ENCODE assay signal across 8 cellular contexts in genomic region chr1:39574646-39575045, GRCh38. TPM values are rescaled to one million over a fixed set of nuclear protein-coding genes. Genes with fewer than 3 reads are reported as not detected.
A peak's percentile ranks its signal among the peaks of the same experiment; 100 is the strongest.
DNase-seq lines count a peak whose midpoint lies in the region; FAIRE-seq and TF ChIP-seq lines count a peak whose summit lies in the region.

No MANE protein-coding gene starts in this region.

- intact Hi-C loops in kidney (cut with DNase I) = no loop called here

- TF ChIP-seq CTCF in astrocyte (IDR thresholded peaks at IDR 0.05; ENCODE audit: insufficient read depth, low read depth, low read length) (no peak), kidney (IDR thresholded peaks at IDR 0.05; ENCODE audit: borderline replicate concordance, extremely low read depth, insufficient read depth) (no peak)

- peaks cover 44 to 61% (median 60%) of the 10 kb centered on the region in 11 experiments for H3K36me3 ChIP-seq in BLaER1 treated with 17β-estradiol and CSF1 and Interleukin-3, amounts not matched to agents 10 nM and 100 nM
- H3K36me3 ChIP-seq in KOPT-K1 (ENCODE audit: insufficient read depth, low read length) (peaks cover 60% of the 10 kb centered on the region), astrocyte (ENCODE audit: insufficient read depth, low read length) (peaks cover 34% of the 10 kb centered on the region), kidney (ENCODE audit: control insufficient read depth in 1 of 2, insufficient read depth in 2 of 2, low read length in 2 of 2) (peaks cover 28 to 29% of the 10 kb centered on the region in 2 donors), subcutaneous abdominal adipose tissue (ENCODE audit: control insufficient read depth in 5 of 5, insufficient read depth in 5 of 5, low read length in 5 of 5) (peaks cover 19 to 34% (median 33%) of the 10 kb centered on the region in 5 donors)

- H3K9me3 ChIP-seq in BLaER1 treated with 17β-estradiol and CSF1 and Interleukin-3, amounts not matched to agents 10 nM and 100 nM (replicated peaks in 1 of 11) = no peaks in the 10 kb centered on the region
- H3K9me3 ChIP-seq in KOPT-K1 (ENCODE audit: insufficient read depth, low read length, poor library complexity, severe bottlenecking) (no peaks in the 10 kb centered on the region), astrocyte (ENCODE audit: insufficient read depth, low read depth, low read length) (no peaks in the 10 kb centered on the region), kidney (ENCODE audit: control insufficient read depth in 1 of 2, low read length in 2 of 2) (no peaks in the 10 kb centered on the region), subcutaneous abdominal adipose tissue (ENCODE audit: control insufficient read depth in 5 of 5, low read length in 5 of 5) (no peaks in the 10 kb centered on the region)

- H3K4me2 ChIP-seq in BLaER1 treated with 17β-estradiol and CSF1 and Interleukin-3, amounts not matched to agents 10 nM and 100 nM = peak overlapping the region; percentile 87 to 99 (median 95)
- H3K4me2 ChIP-seq in astrocyte (ENCODE audit: low read length) = peak overlapping the region; percentile 97

- H3K4me3 Mint-ChIP-seq in astrocyte (ENCODE audit: unreplicated experiment) = peak overlapping the region; percentile 95

- peak overlapping the region; percentile 35 for H3K27ac Mint-ChIP-seq in astrocyte (ENCODE audit: unreplicated experiment)

- H3K27ac ChIP-seq in BLaER1 treated with 17β-estradiol and CSF1 and Interleukin-3, amounts not matched to agents 10 nM and 100 nM = peak overlapping the region in 9 of 11 experiments; percentile 88 to 96 (median 94); a peak in 13 of 22 replicates
- peak overlapping the region; percentile 82 for H3K27ac ChIP-seq in KOPT-K1 (ENCODE audit: low read depth, low read length, poor library complexity, severe bottlenecking)
- no peak overlapping the region for H3K27ac ChIP-seq in astrocyte (ENCODE audit: low read depth, low read length)
- H3K27ac ChIP-seq in kidney (ENCODE audit: low read depth in 2 of 2, low read length in 2 of 2) = no peak overlapping the region
- peak overlapping the region; percentile 77 for H3K27ac ChIP-seq in subcutaneous abdominal adipose tissue (ENCODE audit: low read depth, low read length)

- H3K4me3 ChIP-seq in BLaER1 treated with 17β-estradiol and CSF1 and Interleukin-3, amounts not matched to agents 10 nM and 100 nM = peak overlapping the region; percentile 90 to 100 (median 98)
- peak overlapping the region; percentile 72 for H3K4me3 ChIP-seq in astrocyte (ENCODE audit: insufficient read depth, low read depth, low read length)
- H3K4me3 ChIP-seq in kidney (ENCODE audit: low read length in 2 of 2) = peak overlapping the region; percentile 86 to 90
- peak overlapping the region; percentile 75 to 88 (median 82) for H3K4me3 ChIP-seq in subcutaneous abdominal adipose tissue (ENCODE audit: low read depth in 1 of 5, low read length in 5 of 5)

- H2AFZ ChIP-seq in astrocyte (ENCODE audit: low read depth, low read length) = no peak overlapping the region

- H3K4me1 ChIP-seq in BLaER1 treated with 17β-estradiol and CSF1 and Interleukin-3, amounts not matched to agents 10 nM and 100 nM = peaks cover 22 to 32% (median 28%) of the 10 kb centered on the region in 10 experiments
- H3K4me1 ChIP-seq in astrocyte (ENCODE audit: insufficient read depth, low read length) (peaks cover 26% of the 10 kb centered on the region), kidney (ENCODE audit: control insufficient read depth in 1 of 2, insufficient read depth in 1 of 2, low read depth in 1 of 2, low read length in 2 of 2) (peaks cover 20 to 22% of the 10 kb centered on the region in 2 donors), subcutaneous abdominal adipose tissue (ENCODE audit: control insufficient read depth in 5 of 5, insufficient read depth in 5 of 5, low read length in 5 of 5) (peaks cover 10 to 40% (median 33%) of the 10 kb centered on the region in 5 donors)

- DNase-seq in astrocyte (ENCODE audit: low read depth) (no peak), kidney (no peak), NOMO-1 treated with dmso at 0.1 percent for 144 hours (lab: John Stamatoyannopoulos, UW; ENCODE audit: unreplicated experiment) (no peak), GF-D8 (lab: John Stamatoyannopoulos, UW) (no peak), SHP77 (lab: John Stamatoyannopoulos, UW) (no peak)

- H3K36me3 Mint-ChIP-seq in astrocyte (ENCODE audit: low read depth, unreplicated experiment) = peaks cover 22% of the 10 kb centered on the region

- peaks cover 70% of the 10 kb centered on the region for H3K79me2 ChIP-seq in astrocyte (ENCODE audit: insufficient read depth, low read length)

- no peak for FAIRE-seq in astrocyte (lab: Jason Lieb, UNC)
- FAIRE-seq in kidney (lab: Jason Lieb, UNC) = no peak

- peaks cover 28% of the 10 kb centered on the region for H3K4me1 Mint-ChIP-seq in astrocyte (ENCODE audit: low read depth, unreplicated experiment)

- H3K27me3 ChIP-seq in BLaER1 treated with 17β-estradiol and CSF1 and Interleukin-3, amounts not matched to agents 10 nM and 100 nM = no peaks in the 10 kb centered on the region
- H3K27me3 ChIP-seq in astrocyte (ENCODE audit: insufficient read depth, low read length) = no peaks in the 10 kb centered on the region
- H3K27me3 ChIP-seq in subcutaneous abdominal adipose tissue (ENCODE audit: control insufficient read depth in 5 of 5, insufficient read depth in 4 of 5, low read length in 5 of 5) = no peaks in the 10 kb centered on the region

- peaks cover 60 to 69% (median 65%) of the 10 kb centered on the region in 11 experiments for H4K20me1 ChIP-seq in BLaER1 treated with 17β-estradiol and CSF1 and Interleukin-3, amounts not matched to agents 10 nM and 100 nM
- H4K20me1 ChIP-seq in astrocyte (ENCODE audit: insufficient read depth, low read length) = peaks cover 61% of the 10 kb centered on the region

- peak overlapping the region; percentile 92 to 98 (median 97) for H3K9ac ChIP-seq in BLaER1 treated with 17β-estradiol and CSF1 and Interleukin-3, amounts not matched to agents 10 nM and 100 nM
- peak overlapping the region; percentile 91 for H3K9ac ChIP-seq in astrocyte (ENCODE audit: low read length)
- peak overlapping the region; percentile 67 to 77 for H3K9ac ChIP-seq in kidney (ENCODE audit: low read length in 2 of 2)
- peak overlapping the region; percentile 38 to 93 (median 87) for H3K9ac ChIP-seq in subcutaneous abdominal adipose tissue (ENCODE audit: low read length in 5 of 5)

- no peaks in the 10 kb centered on the region for H3K9me3 Mint-ChIP-seq in astrocyte (ENCODE audit: unreplicated experiment)

- H3K27me3 Mint-ChIP-seq in astrocyte (ENCODE audit: low read depth, unreplicated experiment) = no peaks in the 10 kb centered on the region

RNA-seq across cellular contexts. Expression of gene PABPC4, which starts 1.9 kb away (rescaled TPM):
- total RNA-seq in astrocyte (240 and 245 TPM in 2 replicates), kidney (168 TPM)
- 60.5 TPM for polyA plus RNA-seq in kidney (ENCODE audit: insufficient read depth, low read depth, low replicate concordance)

Comparison
In these comparisons a context has a peak if more than half of its experiments do, and no peak if none do; other contexts are left out.
1. H3K27ac ChIP-seq: peak in BLaER1 treated with 17β-estradiol and CSF1 and Interleukin-3, amounts not matched to agents 10 nM and 100 nM (9 of 11), KOPT-K1 (single experiment) and subcutaneous abdominal adipose tissue (single experiment); none in astrocyte (single experiment) and kidney (0 of 2).
2. Peak in every context shown above with its lines, with median percentiles within 50 percentile points of each other: H3K4me3 ChIP-seq and H3K9ac ChIP-seq.